Comparison of ENCODE assay signal across 1 cellular context in the genomic region with DNA sequence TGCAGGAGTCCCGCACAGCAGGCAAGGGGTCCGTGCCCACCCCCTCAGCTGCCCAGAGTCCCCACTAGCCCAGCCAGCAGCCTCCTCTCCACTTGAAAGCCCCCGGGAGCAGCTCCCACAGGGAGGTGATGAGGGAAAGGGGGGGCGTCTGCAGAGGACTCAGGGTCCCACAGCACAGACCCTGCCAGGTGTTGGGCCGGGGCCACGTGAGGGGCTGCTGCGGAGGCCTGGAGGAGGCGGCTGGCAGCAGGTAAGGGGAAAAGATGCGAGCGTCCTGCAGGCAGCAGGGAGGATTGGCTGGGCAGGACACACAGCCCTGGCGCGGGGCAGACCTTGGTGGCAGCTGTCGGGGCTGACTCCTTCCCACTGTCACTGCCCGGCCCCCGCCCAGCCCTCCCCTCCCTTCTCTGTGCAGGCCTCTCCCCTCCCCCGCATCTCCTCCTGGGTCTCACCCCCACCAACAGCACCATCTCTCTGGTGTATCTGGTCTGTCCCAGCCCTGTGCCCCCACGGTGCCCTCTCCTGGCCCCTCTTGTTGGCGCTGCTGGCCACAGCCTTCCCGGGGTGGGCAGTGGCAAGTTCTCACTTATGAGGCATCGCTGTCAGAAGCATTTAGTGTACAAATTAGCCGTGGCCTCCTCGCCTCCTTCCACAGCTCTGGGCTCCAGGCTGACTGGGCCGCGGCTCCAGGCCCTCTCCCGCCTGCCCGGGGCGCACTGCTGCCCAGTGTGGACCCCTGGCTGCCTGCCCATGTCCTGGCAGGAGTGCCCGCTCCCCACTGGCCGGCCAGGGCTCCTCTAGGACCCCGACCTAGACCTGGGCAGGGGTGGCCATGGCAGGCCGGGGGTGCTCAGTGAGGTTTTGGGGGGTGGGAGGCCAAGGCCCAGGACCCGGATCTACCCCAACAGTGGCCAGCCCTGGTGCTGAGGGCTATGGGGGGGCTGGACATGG.
TF ChIP-seq lines count a peak whose summit lies in the region.

No MANE protein-coding gene starts in this region.

TF ChIP-seq in H1, 55 proteins besides CTCF, POLR2A, EP300 and RAD21:
- TF ChIP-seq ZNF274 (IDR thresholded peaks at IDR 0.05; ENCODE audit: borderline replicate concordance, extremely low read depth, low read length) = no peak
- no peak for TF ChIP-seq ATF3 (IDR thresholded peaks at IDR 0.05; ENCODE audit: insufficient read depth, low read depth, low read length)
- no peak for TF ChIP-seq SRF (IDR thresholded peaks at IDR 0.05; ENCODE audit: low read depth, low read length)
- TF ChIP-seq NANOG (IDR thresholded peaks at IDR 0.05; ENCODE audit: insufficient read depth, low read depth, low read length, poor library complexity, severe bottlenecking) = no peak
- no peak for TF ChIP-seq BCL11A (IDR thresholded peaks at IDR 0.05; ENCODE audit: low read depth in 2 of 2, low read length in 2 of 2)
- no peak for TF ChIP-seq EZH2 (IDR thresholded peaks at IDR 0.05; ENCODE audit: low read depth, low read length, severe bottlenecking)
